ENCODE assay signal across 20 cellular contexts in genomic region chr14:23435540-23436326, GRCh38. TPM values are rescaled to one million over a fixed set of nuclear protein-coding genes. Genes with fewer than 3 reads are reported as not detected.
DNase-seq lines count a peak whose midpoint lies in the region; ATAC-seq and TF ChIP-seq lines count a peak whose summit lies in the region.
"Had no signal": no experiment of that assay in that cellular context is flagged by ENCODE, and none has a peak within 500 bp of the region (broad histone marks: within the 10 kb centered on the region; RNA-seq: fewer than 3 reads in every experiment).

TSS of gene MYH7 (minus strand) at chr14:23435660. CDS start at chr14:23433732, 1,928 bp downstream.

- H3K9ac ChIP-seq in endodermal cell (ENCODE audit: extremely low read depth, low read length, poor library complexity, severe bottlenecking): no peak within 1 kb of the TSS

- H3K4me1 ChIP-seq in endodermal cell (ENCODE audit: control insufficient read depth, insufficient read depth, low read length) (peaks cover 23% of the 10 kb centered on the region), gastrocnemius medialis (peaks cover 53 to 68% of the 10 kb centered on the region in 2 donors)

- TF ChIP-seq CTCF in endodermal cell (conservative IDR thresholded peaks at IDR 0.05) (no peak), gastrocnemius medialis (IDR thresholded peaks at IDR 0.05 in 4 of 5, conservative IDR thresholded peaks at IDR 0.05 in 1 of 5) (no peak), natural killer cell (IDR thresholded peaks at IDR 0.05) (no peak)

- DNase-seq in endodermal cell (peak; percentile 41), mesenteric fat pad (ENCODE audit: low spot score) (peak; percentile 76), gastrocnemius medialis (peak in 1 of 2 donors; percentile 38), RKO (ENCODE audit: low spot score) (no peak), natural killer cell (no peak)
- DNase-seq in activated CD4-positive, CD25-positive, alpha-beta regulatory T cell treated with anti-CD3 and anti-CD28 coated beads, Interleukin-2, amount 50 U/mL, for 72 hours: no peak
- DNase-seq: activated naive CD4-positive, alpha-beta T cell; Caco-2; effector CD8-positive, alpha-beta T cell; mucosa of descending colon; NCI-H1694; NCI-H345; NK-92 treated with Interleukin-12 subunit alpha and Interleukin-12 subunit beta, amount 100 ng/mL, for 24 hours; stimulated activated CD4-positive, alpha-beta T cell treated with anti-CD3 and anti-CD28 coated beads, Interleukin-2, amount 100 ng/mL, for 24 hours had no signal

- H3K9me3 ChIP-seq in endodermal cell (ENCODE audit: control insufficient read depth, low read length): no peaks in the 10 kb centered on the region
- no peaks in the 10 kb centered on the region for H3K9me3 ChIP-seq in gastrocnemius medialis
- H3K9me3 ChIP-seq: Caco-2, mucosa of descending colon had no signal

- no peak within 1 kb of the TSS for H3K4me3 ChIP-seq in endodermal cell (ENCODE audit: low read length)
- H3K4me3 ChIP-seq in gastrocnemius medialis: peak within 1 kb of the TSS in 1 of 4 donors; percentile 17
- H3K4me3 ChIP-seq: hepatocyte, mucosa of descending colon had no signal

- H3K36me3 ChIP-seq in endodermal cell (ENCODE audit: control insufficient read depth, insufficient read depth, low read length): no peaks in the 10 kb centered on the region
- no peaks in the 10 kb centered on the region for H3K36me3 ChIP-seq in gastrocnemius medialis

- H3K27ac Mint-ChIP-seq in endodermal cell: no peak within 1 kb of the TSS
- no peak within 1 kb of the TSS for H3K27ac Mint-ChIP-seq in natural killer cell
- H3K27ac Mint-ChIP-seq: T-helper 17 cell had no signal

- H3K27ac ChIP-seq in angular gyrus (ENCODE audit: low read depth, low read length) (peak within 1 kb of the TSS; percentile 77), endodermal cell (ENCODE audit: low read depth, low read length) (peak within 1 kb of the TSS; percentile 90), gastrocnemius medialis (peak within 1 kb of the TSS; percentile 83 to 89 (median 86))
- H3K27ac ChIP-seq: hepatocyte had no signal

- TF ChIP-seq POLR2A in gastrocnemius medialis (IDR thresholded peaks at IDR 0.05): no peak

- H3K9me3 Mint-ChIP-seq in endodermal cell (no peaks in the 10 kb centered on the region), natural killer cell (no peaks in the 10 kb centered on the region)

- H3K4me3 Mint-ChIP-seq in endodermal cell: no peak within 1 kb of the TSS
- H3K4me3 Mint-ChIP-seq in natural killer cell: no peak within 1 kb of the TSS
- H3K4me3 Mint-ChIP-seq: T-helper 17 cell had no signal

- H3K36me3 Mint-ChIP-seq in endodermal cell (ENCODE audit: low read depth) (no peaks in the 10 kb centered on the region), natural killer cell (no peaks in the 10 kb centered on the region)

- intact Hi-C loops in gastrocnemius medialis (cut with DNase I; ENCODE audit: low total_unique reads) (loop anchor here (2.0 kb wide), 1 partner anchor 25 kb away; no protein-coding TSS in a partner anchor), natural killer cell (cut with micrococcal nuclease) (no loop called here)

- in situ Hi-C loops in gastrocnemius medialis (cut with MboI; ENCODE audit: low sequenced_read_pairs in 4 of 4): no loop called here

- H3K27me3 ChIP-seq in endodermal cell (ENCODE audit: control insufficient read depth, insufficient read depth, low read length, poor library complexity, severe bottlenecking) (no peaks in the 10 kb centered on the region), gastrocnemius medialis (no peaks in the 10 kb centered on the region)
- H3K27me3 ChIP-seq: hepatocyte had no signal

- H3K4me1 Mint-ChIP-seq in endodermal cell (peaks cover 13% of the 10 kb centered on the region), natural killer cell (peaks cover 0 to 6% of the 10 kb centered on the region in 2 donors)

- H3K27me3 Mint-ChIP-seq in endodermal cell (ENCODE audit: insufficient read depth) (peaks cover 31% of the 10 kb centered on the region), natural killer cell (ENCODE audit: low read depth in 2 of 2) (peaks cover 0 to 4% of the 10 kb centered on the region in 2 donors)

- ATAC-seq in gastrocnemius medialis (no peak), natural killer cell (no peak)
- ATAC-seq: activated CD4-positive, CD25-positive, alpha-beta regulatory T cell treated with anti-CD3 and anti-CD28 coated beads, Interleukin-2, amount 50 U/mL, for 24 hours; mucosa of descending colon; T-helper 17 cell had no signal

- WGBS in endodermal cell (ENCODE audit: insufficient coverage in 1 of 2, insufficient read length in 1 of 2), 2 experiments: 63 to 84% methylated on average over 2 to 10 of the region's 10 CpGs

RNA-seq across cellular contexts. Expression of gene MYH7, which starts in this region (rescaled TPM):
- total RNA-seq in endodermal cell: under 1 TPM in 1 of 2 donors, not detected in 1; 0.55 TPM
- polyA plus RNA-seq in endodermal cell (2013, experiment 1 of 2): 0.25 TPM
- polyA plus RNA-seq in endodermal cell (2013, experiment 2 of 2): 0.21 TPM
- not detected for total RNA-seq in mesenteric fat pad
- total RNA-seq in gastrocnemius medialis: 1,000 to 10,000 TPM; 1,360 to 5,274 (median 3,359) TPM
- total RNA-seq in natural killer cell: not detected
- total RNA-seq: Caco-2, hepatocyte, HT1080, kidney epithelial cell, T-helper 17 cell had no signal
- polyA plus RNA-seq: hepatocyte had no signal

Comparison
In these comparisons a context has a peak if more than half of its experiments do, and no peak if none do; other contexts are left out.
1. RNA of gene MYH7 (total RNA-seq): 1,360 to 5,274 TPM in gastrocnemius medialis; 0.55 TPM in endodermal cell, not detected in mesenteric fat pad (single experiment) and not detected in natural killer cell; every median in the first group is over 100 times any median in the second.
2. Peak in DNase-seq and H3K27ac ChIP-seq in endodermal cell; RNA of the gene not detected or under 1 TPM.
3. Peak in DNase-seq in mesenteric fat pad; RNA of the gene not detected or under 1 TPM.
4. Peak in every context shown above with its lines, with median percentiles within 50 percentile points of each other: H3K27ac ChIP-seq.